In genomic region chr9:114047717-114048116, GRCh38 we compare ENCODE assay signal across 11 cellular contexts. TPM values are rescaled to one million over a fixed set of nuclear protein-coding genes. Genes with fewer than 3 reads are reported as not detected.
DNase-seq lines count a peak whose midpoint lies in the region; ATAC-seq, FAIRE-seq and TF ChIP-seq lines count a peak whose summit lies in the region.
"Had no signal": no experiment of that assay in that cellular context is flagged by ENCODE, and none has a peak within 500 bp of the region (broad histone marks: within the 10 kb centered on the region; RNA-seq: fewer than 3 reads in every experiment).

No MANE protein-coding gene starts in this region.

- H3K36me3 ChIP-seq in brain microvascular endothelial cell (replicated peaks) (peaks cover 20% of the 10 kb centered on the region), mesenchymal stem cell (ENCODE audit: control insufficient read depth in 1 of 2, insufficient read depth in 2 of 2, low read depth in 1 of 2, low read length in 2 of 2) (peaks cover 44 to 83% of the 10 kb centered on the region in 2 experiments)

- H3K23ac ChIP-seq in mesenchymal stem cell (ENCODE audit: low read length in 2 of 2) = no peak overlapping the region

- peaks cover 11% of the 10 kb centered on the region for H3K79me1 ChIP-seq in mesenchymal stem cell (replicated peaks; ENCODE audit: low read length, poor library complexity, severe bottlenecking)

- H2BK12ac ChIP-seq in mesenchymal stem cell (ENCODE audit: low read length in 2 of 2) = no peak overlapping the region

- H2BK15ac ChIP-seq in mesenchymal stem cell (ENCODE audit: low read depth, poor library complexity, severe bottlenecking) = no peak overlapping the region

- H3K27ac ChIP-seq in brain microvascular endothelial cell = no peak overlapping the region
- H3K27ac ChIP-seq in mesenchymal stem cell (ENCODE audit: low read length, poor library complexity, severe bottlenecking) = no peak overlapping the region

- H2BK120ac ChIP-seq in mesenchymal stem cell (ENCODE audit: low read depth, low read length) = no peak overlapping the region

- H4K91ac ChIP-seq in mesenchymal stem cell (ENCODE audit: low read length) = no peak overlapping the region

- TF ChIP-seq CTCF in D721Med (IDR thresholded peaks at IDR 0.05; ENCODE audit: insufficient read depth, missing control alignments) (peak; percentile 17), brain microvascular endothelial cell (IDR thresholded peaks at IDR 0.05; ENCODE audit: low read depth, low read length, missing control alignments) (peak; percentile 63)

- H3K27me3 ChIP-seq in brain microvascular endothelial cell (replicated peaks) (no peaks in the 10 kb centered on the region), mesenchymal stem cell (ENCODE audit: control insufficient read depth in 1 of 2, insufficient read depth in 1 of 2, low read length in 2 of 2) (no peaks in the 10 kb centered on the region)

- in situ Hi-C loops in brain microvascular endothelial cell (cut with HindIII; ENCODE audit: low pct_ligation_motif_present, low sequenced_read_pairs) = no loop called here

- no peak overlapping the region for H3K9ac ChIP-seq in mesenchymal stem cell (ENCODE audit: low read length)

- H3K4ac ChIP-seq in mesenchymal stem cell (ENCODE audit: low read depth in 1 of 2, low read length in 2 of 2) = no peak overlapping the region

- no peak overlapping the region for H2AFZ ChIP-seq in mesenchymal stem cell (ENCODE audit: low read depth, low read length)

- DNase-seq in D721Med (ENCODE audit: insufficient read length, low spot score) (no peak), LHCN-M2 (ENCODE audit: low read depth) (peak; percentile 7), brain microvascular endothelial cell (peak; percentile 11), mesenchymal stem cell (peak; percentile 15)
- DNase-seq in stimulated activated naive CD4-positive, alpha-beta T cell treated with Interleukin-2 at 50 U/mL for 16 hours (lab: John Stamatoyannopoulos, UW) = no peak
- no peak for DNase-seq in activated CD4-positive, alpha-beta T cell treated with anti-CD3 and anti-CD28 coated beads for 48 hours
- DNase-seq: activated T-cell treated with anti-CD3 and anti-CD28 coated beads, Interleukin-2, amount 50 U/mL, for 72 hours; right cardiac atrium had no signal

- 98% methylated on average over 3 of the region's 3 CpGs for WGBS in mesenchymal stem cell

- H2AK5ac ChIP-seq in mesenchymal stem cell (ENCODE audit: low read length, severe bottlenecking) = no peak overlapping the region

- no peak overlapping the region for H3K4me2 ChIP-seq in mesenchymal stem cell (ENCODE audit: low read length, poor library complexity, severe bottlenecking)

- H3K4me1 ChIP-seq in mesenchymal stem cell (ENCODE audit: control insufficient read depth, insufficient read depth, low read depth, low read length) = no peaks in the 10 kb centered on the region

- no peak overlapping the region for H3K14ac ChIP-seq in mesenchymal stem cell (ENCODE audit: low read length in 2 of 2)

- H4K8ac ChIP-seq in mesenchymal stem cell (ENCODE audit: low read length) = no peak overlapping the region

- H2BK5ac ChIP-seq in mesenchymal stem cell (ENCODE audit: low read depth, low read length, poor library complexity, severe bottlenecking) = no peak overlapping the region

- ATAC-seq in HG03469 (IDR thresholded peaks at IDR 0.05; ENCODE audit: unreplicated experiment) (no peak), GM18909 (IDR thresholded peaks at IDR 0.05; ENCODE audit: poor library complexity, unreplicated experiment) (no peak)
- ATAC-seq: activated T-cell treated with anti-CD3 and anti-CD28 coated beads, Interleukin-2, amount 50 U/mL, for 72 hours; right cardiac atrium had no signal

- peaks cover 4% of the 10 kb centered on the region for H3K9me3 ChIP-seq in mesenchymal stem cell (ENCODE audit: control insufficient read depth, low read length)

- no peak for FAIRE-seq in D721Med (lab: Jason Lieb, UNC)

- no peak overlapping the region for H3K18ac ChIP-seq in mesenchymal stem cell (ENCODE audit: low read depth in 1 of 2, low read length in 2 of 2)

- H3K4me3 ChIP-seq in brain microvascular endothelial cell (ENCODE audit: low read depth, low read length) (no peak overlapping the region), mesenchymal stem cell (ENCODE audit: insufficient read depth in 1 of 2, low read depth in 1 of 2, low read length in 2 of 2) (no peak overlapping the region)

RNA-seq across cellular contexts. Expression of gene AMBP, which starts 30.4 kb away (rescaled TPM):
- total RNA-seq in LHCN-M2 (2014; rRNA removed) = not detected in 2 replicates
- polyA plus RNA-seq in LHCN-M2 (2012) = 0.21 TPM
- polyA plus RNA-seq in mesenchymal stem cell (2013, experiment 1 of 2) = 0.03 TPM
- polyA plus RNA-seq in mesenchymal stem cell (2013, experiment 2 of 2) = 0.03 TPM
- total RNA-seq: activated T-cell treated with anti-CD3 and anti-CD28 coated beads, Interleukin-2, amount 50 U/mL, for 72 hours; subcutaneous adipose tissue had no signal

RNA-seq across cellular contexts. Expression of gene KIF12, which starts 51.4 kb away (rescaled TPM):
- not detected in 2 replicates for total RNA-seq in LHCN-M2 (2014; rRNA removed)
- polyA plus RNA-seq in LHCN-M2 (2012) = not detected
- polyA plus RNA-seq in mesenchymal stem cell (2013, experiment 1 of 2) = 0.10 TPM
- polyA plus RNA-seq in mesenchymal stem cell (2013, experiment 2 of 2) = not detected
- total RNA-seq: activated T-cell treated with anti-CD3 and anti-CD28 coated beads, Interleukin-2, amount 50 U/mL, for 72 hours; subcutaneous adipose tissue had no signal

Comparison
In these comparisons a context has a peak if more than half of its experiments do, and no peak if none do; other contexts are left out.
1. DNase-seq: peak in LHCN-M2 (single experiment), brain microvascular endothelial cell (single experiment) and mesenchymal stem cell (single experiment); none in D721Med (single experiment), stimulated activated naive CD4-positive, alpha-beta T cell treated with Interleukin-2 at 50 U/mL for 16 hours (single experiment) and activated CD4-positive, alpha-beta T cell treated with anti-CD3 and anti-CD28 coated beads for 48 hours (single experiment).